Comparison of ENCODE assay signal across 8 cellular contexts in genomic region chrX:48509619-48510018, GRCh38. TPM values are rescaled to one million over a fixed set of nuclear protein-coding genes. Genes with fewer than 3 reads are reported as not detected.
DNase-seq lines count a peak whose midpoint lies in the region; ATAC-seq and TF ChIP-seq lines count a peak whose summit lies in the region.

No MANE protein-coding gene starts in this region.

- DNase-seq in activated B cell treated with CpG ODN at 0.5 μM for 24 hours (no peak), glutamatergic neuron (no peak)
- no peak for DNase-seq in activated CD4-positive, CD25-positive, alpha-beta regulatory T cell treated with anti-CD3 and anti-CD28 coated beads, Interleukin-2, amount 50 U/mL, for 72 hours

- peak overlapping the region; percentile 76 for H3K27ac Mint-ChIP-seq in activated B cell treated with CpG ODN at 0.5 μM for 24 hours
- peak overlapping the region; percentile 59 for H3K27ac Mint-ChIP-seq in glutamatergic neuron (ENCODE audit: unreplicated experiment)

- peak overlapping the region in 6 of 7 experiments; percentile 51 to 77 (median 61) for H3K4me3 ChIP-seq in skin epidermis

- POLR2A ChIA-PET in activated B cell treated with CpG ODN at 0.5 μM for 24 hours (lab: Charles Lee) = interaction anchor here (2.4 to 2.5 kb wide), 2 partner anchors 35 to 65 kb away, joined by 6 to 17 read pairs; partner anchors contain the start of gene RBM3

- H3K4me3 Mint-ChIP-seq in activated B cell treated with CpG ODN at 0.5 μM for 24 hours (peak overlapping the region; percentile 91), glutamatergic neuron (ENCODE audit: unreplicated experiment) (peak overlapping the region; percentile 91)

- peak; percentile 7 for ATAC-seq in GM21825 (IDR thresholded peaks at IDR 0.05; ENCODE audit: unreplicated experiment)
- ATAC-seq in activated B cell treated with CpG ODN at 0.5 μM for 24 hours (ENCODE audit: low read depth) = no peak
- ATAC-seq in GM18861 (IDR thresholded peaks at IDR 0.05; ENCODE audit: unreplicated experiment) = no peak
- no peak for ATAC-seq in GM18870 (IDR thresholded peaks at IDR 0.05; ENCODE audit: unreplicated experiment)
- ATAC-seq in HG03378 (IDR thresholded peaks at IDR 0.05; ENCODE audit: unreplicated experiment) = no peak

- intact Hi-C loops in activated B cell treated with CpG ODN at 0.5 μM for 24 hours (cut with micrococcal nuclease) = loop anchor here (2.0 to 5.0 kb wide), 2 partner anchors 42 to 65 kb away; partner anchors contain the start of gene RBM3

- H3K36me3 Mint-ChIP-seq in activated B cell treated with CpG ODN at 0.5 μM for 24 hours (ENCODE audit: low read depth) = peaks cover 7% of the 10 kb centered on the region
- H3K36me3 Mint-ChIP-seq in glutamatergic neuron (ENCODE audit: unreplicated experiment) = no peaks in the 10 kb centered on the region

- CTCF ChIA-PET in activated B cell treated with CpG ODN at 0.5 μM for 24 hours (lab: Charles Lee) = no interaction called here

- H3K27me3 Mint-ChIP-seq in activated B cell treated with CpG ODN at 0.5 μM for 24 hours (no peaks in the 10 kb centered on the region), glutamatergic neuron (ENCODE audit: unreplicated experiment) (peaks cover 3% of the 10 kb centered on the region)

- peak overlapping the region in 4 of 21 experiments; percentile 61 to 86 (median 78) for H3K27ac ChIP-seq in skin epidermis

- H3K9me3 Mint-ChIP-seq in activated B cell treated with CpG ODN at 0.5 μM for 24 hours = no peaks in the 10 kb centered on the region
- peaks cover 2% of the 10 kb centered on the region for H3K9me3 Mint-ChIP-seq in glutamatergic neuron (ENCODE audit: unreplicated experiment)

- H3K4me1 Mint-ChIP-seq in activated B cell treated with CpG ODN at 0.5 μM for 24 hours (peaks cover 11% of the 10 kb centered on the region), glutamatergic neuron (ENCODE audit: low read depth, unreplicated experiment) (no peaks in the 10 kb centered on the region)

- TF ChIP-seq CTCF in activated B cell treated with CpG ODN at 0.5 μM for 24 hours (IDR thresholded peaks at IDR 0.05) (no peak), glutamatergic neuron (IDR thresholded peaks at IDR 0.05; ENCODE audit: partially characterized antibody, unreplicated experiment) (no peak)

RNA-seq across cellular contexts. Expression of gene PORCN, which starts 0.8 kb away (rescaled TPM):
- total RNA-seq in activated B cell treated with CpG ODN at 0.5 μM for 24 hours (7.8 and 9.8 TPM in 2 replicates), glutamatergic neuron (ENCODE audit: unreplicated experiment) (18.6 TPM)

RNA-seq across cellular contexts. Expression of gene EBP, which starts 12.0 kb away (rescaled TPM):
- total RNA-seq in activated B cell treated with CpG ODN at 0.5 μM for 24 hours (72.4 and 75.5 TPM in 2 replicates), glutamatergic neuron (ENCODE audit: unreplicated experiment) (132 TPM)

RNA-seq across cellular contexts. Expression of gene TBC1D25, which starts 29.9 kb away (rescaled TPM):
- total RNA-seq in activated B cell treated with CpG ODN at 0.5 μM for 24 hours = 16.4 and 19.4 TPM in 2 replicates
- total RNA-seq in glutamatergic neuron (ENCODE audit: unreplicated experiment) = 34.3 TPM

RNA-seq across cellular contexts. Expression of gene FTSJ1, which starts 33.6 kb away (rescaled TPM):
- total RNA-seq in activated B cell treated with CpG ODN at 0.5 μM for 24 hours (39.9 and 44.5 TPM in 2 replicates), glutamatergic neuron (ENCODE audit: unreplicated experiment) (87.6 TPM)

RNA-seq across cellular contexts. Expression of gene SLC38A5, which starts 39.6 kb away (rescaled TPM):
- total RNA-seq in activated B cell treated with CpG ODN at 0.5 μM for 24 hours (23.5 and 28.9 TPM in 2 replicates), glutamatergic neuron (ENCODE audit: unreplicated experiment) (136 TPM)
